In genomic region chr5:143248822-143249579, GRCh38 we compare ENCODE assay signal across 9 cellular contexts.
DNase-seq lines count a peak whose midpoint lies in the region; ATAC-seq and TF ChIP-seq lines count a peak whose summit lies in the region.
"Had no signal": no experiment of that assay in that cellular context is flagged by ENCODE, and none has a peak within 500 bp of the region (broad histone marks: within the 10 kb centered on the region; RNA-seq: fewer than 3 reads in every experiment).

No MANE protein-coding gene starts in this region.

- H3K9me3 ChIP-seq in left ventricle myocardium inferior (replicated peaks), result no peaks in the 10 kb centered on the region
- no peaks in the 10 kb centered on the region for H3K9me3 ChIP-seq in vagina

- TF ChIP-seq CTCF in left ventricle myocardium inferior (IDR thresholded peaks at IDR 0.05; ENCODE audit: borderline replicate concordance) (no peak), astrocyte of the cerebellum (IDR thresholded peaks at IDR 0.05; ENCODE audit: low read depth, low read length, missing control alignments) (no peak), vagina (IDR thresholded peaks at IDR 0.05) (no peak), GM10266 (IDR thresholded peaks at IDR 0.05; ENCODE audit: control insufficient read depth, insufficient read depth, low read depth, missing control alignments) (no peak)

- H3K27ac ChIP-seq in left ventricle myocardium inferior (replicated peaks) (no peak overlapping the region), vagina (peak overlapping the region; percentile 61)

- no peaks in the 10 kb centered on the region for H3K27me3 ChIP-seq in left ventricle myocardium inferior (ENCODE audit: low read depth)
- H3K27me3 ChIP-seq in vagina, result no peaks in the 10 kb centered on the region

- H3K4me3 ChIP-seq in left ventricle myocardium inferior, result no peak overlapping the region
- no peak overlapping the region for H3K4me3 ChIP-seq in astrocyte of the cerebellum (ENCODE audit: low read depth, low read length)
- no peak overlapping the region for H3K4me3 ChIP-seq in vagina

- in situ Hi-C loops in astrocyte of the cerebellum (cut with HindIII; ENCODE audit: low sequenced_read_pairs), result no loop called here

- H3K4me1 ChIP-seq in left ventricle myocardium inferior (peaks cover 9% of the 10 kb centered on the region), vagina (peaks cover 9% of the 10 kb centered on the region)

- no peaks in the 10 kb centered on the region for H3K36me3 ChIP-seq in left ventricle myocardium inferior
- no peaks in the 10 kb centered on the region for H3K36me3 ChIP-seq in vagina

- DNase-seq in Right ventricle myocardium inferior (ENCODE audit: missing footprints) (no peak), left ventricle myocardium inferior (no peak), astrocyte of the cerebellum (ENCODE audit: low read depth) (peak; percentile 34), hepatic stellate cell (ENCODE audit: low spot score) (peak; percentile 67), vagina (ENCODE audit: extremely low spot score in 2 of 2) (peak in 1 of 2 donors; percentile 74), GM10266 (ENCODE audit: extremely low spot score) (no peak)
- DNase-seq in activated CD8-positive, alpha-beta memory T cell treated with anti-CD3 and anti-CD28 coated beads, Interleukin-2, amount 50 U/mL, for 48 hours, result no peak
- DNase-seq: activated naive CD4-positive, alpha-beta T cell treated with anti-CD3 and anti-CD28 coated beads for 36 hours had no signal

- ATAC-seq in Right ventricle myocardium inferior (peak; percentile 51), HG02588 (IDR thresholded peaks at IDR 0.05; ENCODE audit: unreplicated experiment) (no peak)

- intact Hi-C loops in Right ventricle myocardium inferior (cut with DNase I) (no loop called here), left ventricle myocardium inferior (cut with micrococcal nuclease) (no loop called here), vagina (cut with DNase I) (no loop called here)

- no peak for TF ChIP-seq POLR2A in vagina (IDR thresholded peaks at IDR 0.05)

Comparison
In these comparisons a context has a peak if more than half of its experiments do, and no peak if none do; other contexts are left out.
1. DNase-seq: peak in astrocyte of the cerebellum (single experiment) and hepatic stellate cell (single experiment); none in Right ventricle myocardium inferior (single experiment), left ventricle myocardium inferior (single experiment), GM10266 (single experiment) and activated CD8-positive, alpha-beta memory T cell treated with anti-CD3 and anti-CD28 coated beads, Interleukin-2, amount 50 U/mL, for 48 hours (single experiment).